1 cellular context compared by ENCODE assay signal in genomic region chr17:8189711-8190477, GRCh38.
TF ChIP-seq lines count a peak whose summit lies in the region.

BORCS6 (minus strand) TSS chr17:8190180; CDS start chr17:8190140, 40 bp downstream.

TF ChIP-seq in H1, 55 proteins besides CTCF, POLR2A, EP300 and RAD21 (continued from another document):
- TF ChIP-seq BACH1 (IDR thresholded peaks at IDR 0.05; ENCODE audit: low read length) (peak; percentile 66; the same call in 1 of the 2 replicates), PHF8 (conservative IDR thresholded peaks at IDR 0.05; ENCODE audit: low read depth, low read length) (peak; percentile 54; the same call in 1 of the 2 replicates), SP1 (IDR thresholded peaks at IDR 0.05; ENCODE audit: low read depth, low read length) (peak; percentile 85), SIN3A (conservative IDR thresholded peaks at IDR 0.05 in 1 of 2, IDR thresholded peaks at IDR 0.05 in 1 of 2; ENCODE audit: low read depth in 1 of 2, low read length in 2 of 2) (peak; percentile 91 to 97; a peak in 3 of 4 replicates), SIX5 (IDR thresholded peaks at IDR 0.05; ENCODE audit: low read depth, low read length) (no peak), USF2 (IDR thresholded peaks at IDR 0.05; ENCODE audit: low read length) (peak; percentile 68; the same call in 1 of the 2 replicates), CBX8 (IDR thresholded peaks at IDR 0.05; ENCODE audit: borderline replicate concordance, low read depth, low read length) (no peak), SAP30 (IDR thresholded peaks at IDR 0.05; ENCODE audit: insufficient read depth, insufficient replicate concordance, low read length) (peak; percentile 78), KDM4A (IDR thresholded peaks at IDR 0.05; ENCODE audit: low read depth, low read length, severe bottlenecking) (peak; percentile 76), CHD2 (IDR thresholded peaks at IDR 0.05; ENCODE audit: low read length) (peak; percentile 71), MAFK (IDR thresholded peaks at IDR 0.05; ENCODE audit: low read depth, low read length) (no peak; the same call in 1 of the 2 replicates), HDAC2 (IDR thresholded peaks at IDR 0.05; ENCODE audit: borderline replicate concordance in 1 of 2, low read depth in 2 of 2, low read length in 2 of 2) (no peak)
